ENCODE assay signal across 27 cellular contexts in genomic region chr7:15674586-15674985, GRCh38. TPM values are rescaled to one million over a fixed set of nuclear protein-coding genes. Genes with fewer than 3 reads are reported as not detected.
DNase-seq lines count a peak whose midpoint lies in the region; ATAC-seq lines count a peak whose summit lies in the region.
"Had no signal": no experiment of that assay in that cellular context is flagged by ENCODE, and none has a peak within 500 bp of the region (broad histone marks: within the 10 kb centered on the region; RNA-seq: fewer than 3 reads in every experiment).

No MANE protein-coding gene starts in this region.

- H3K4me1 ChIP-seq in subcutaneous abdominal adipose tissue (ENCODE audit: control insufficient read depth in 5 of 5, insufficient read depth in 5 of 5, low read length in 5 of 5) = peaks cover 0 to 46% (median 0%) of the 10 kb centered on the region in 5 donors
- H3K4me1 ChIP-seq in naive thymus-derived CD4-positive, alpha-beta T cell (ENCODE audit: control insufficient read depth in 2 of 2, insufficient read depth in 2 of 2, low read length in 2 of 2) = no peaks in the 10 kb centered on the region
- H3K4me1 ChIP-seq: BE2C, SJSA1 had no signal

- no peaks in the 10 kb centered on the region for H3K27me3 Mint-ChIP-seq in naive thymus-derived CD4-positive, alpha-beta T cell
- H3K27me3 Mint-ChIP-seq: CD8-positive, alpha-beta memory T cell had no signal

- peak; percentile 21 for DNase-seq in NCI-H1092 treated with DMSO at 0.1 percent for 48 hours (lab: John Stamatoyannopoulos, UW)
- DNase-seq in NCI-H1092 (lab: John Stamatoyannopoulos, UW) = no peak
- DNase-seq in DMS 273 treated with DMSO at 0.1 percent for 48 hours (lab: John Stamatoyannopoulos, UW) = peak; percentile 3
- DNase-seq in dermis blood vessel endothelial cell = peak; percentile 57
- DNase-seq in naive thymus-derived CD4-positive, alpha-beta T cell = no peak
- no peak for DNase-seq in NCI-H1417 (lab: John Stamatoyannopoulos, UW)
- DNase-seq: 8988T; ACHN; BE2C; CD8-positive, alpha-beta memory T cell; DMS153; Karpas-422; NCI-H1105; NCI-H146; NCI-H1930; NCI-H2107; NCI-H2227 treated with DMSO at 0.1 percent for 48 hours; NCI-H526 treated with DMSO at 0.1 percent for 48 hours; Right ventricle myocardium superior; RPMI8226 had no signal

- CTCF ChIA-PET in naive thymus-derived CD4-positive, alpha-beta T cell (lab: Charles Lee) = no interaction called here

- no peaks in the 10 kb centered on the region for H3K9me3 ChIP-seq in subcutaneous abdominal adipose tissue (ENCODE audit: control insufficient read depth in 5 of 5, low read length in 5 of 5)
- H3K9me3 ChIP-seq in naive thymus-derived CD4-positive, alpha-beta T cell (ENCODE audit: control insufficient read depth in 2 of 3, low read length in 3 of 3) = no peaks in the 10 kb centered on the region
- H3K9me3 ChIP-seq: BE2C, SJSA1 had no signal

- peak overlapping the region; percentile 14 for H3K27ac ChIP-seq in subcutaneous abdominal adipose tissue (ENCODE audit: low read depth, low read length)
- H3K27ac ChIP-seq in naive thymus-derived CD4-positive, alpha-beta T cell (ENCODE audit: low read depth, low read length) = no peak overlapping the region
- H3K27ac ChIP-seq: SJSA1 had no signal

- H3K36me3 ChIP-seq in subcutaneous abdominal adipose tissue (ENCODE audit: control insufficient read depth in 5 of 5, insufficient read depth in 5 of 5, low read length in 5 of 5) = no peaks in the 10 kb centered on the region
- H3K36me3 ChIP-seq in naive thymus-derived CD4-positive, alpha-beta T cell (ENCODE audit: control insufficient read depth in 2 of 3, insufficient read depth in 3 of 3, low read length in 3 of 3) = no peaks in the 10 kb centered on the region
- H3K36me3 ChIP-seq: BE2C, SJSA1 had no signal

- intact Hi-C loops in naive thymus-derived CD4-positive, alpha-beta T cell (cut with micrococcal nuclease) = no loop called here

- H3K9me3 Mint-ChIP-seq in naive thymus-derived CD4-positive, alpha-beta T cell = peaks cover 0 to 10% (median 1%) of the 10 kb centered on the region in 11 donors

- H3K27me3 ChIP-seq in subcutaneous abdominal adipose tissue (ENCODE audit: control insufficient read depth in 5 of 5, insufficient read depth in 4 of 5, low read length in 5 of 5) = no peaks in the 10 kb centered on the region
- no peaks in the 10 kb centered on the region for H3K27me3 ChIP-seq in naive thymus-derived CD4-positive, alpha-beta T cell (ENCODE audit: control insufficient read depth in 2 of 2, insufficient read depth in 2 of 2, low read length in 2 of 2)
- H3K27me3 ChIP-seq: BE2C, SJSA1 had no signal

- no peak overlapping the region for H3K9ac ChIP-seq in subcutaneous abdominal adipose tissue (ENCODE audit: low read length in 5 of 5)

- POLR2A ChIA-PET in naive thymus-derived CD4-positive, alpha-beta T cell (lab: Charles Lee) = no interaction called here

- no peak for ATAC-seq in naive thymus-derived CD4-positive, alpha-beta T cell
- ATAC-seq: HepG2 had no signal

- no peak overlapping the region for H3K4me3 ChIP-seq in subcutaneous abdominal adipose tissue (ENCODE audit: low read depth in 1 of 5, low read length in 5 of 5)
- H3K4me3 ChIP-seq in naive thymus-derived CD4-positive, alpha-beta T cell (ENCODE audit: low read length) = no peak overlapping the region
- H3K4me3 ChIP-seq: SJSA1 had no signal

- no peak overlapping the region for H3K4me3 Mint-ChIP-seq in naive thymus-derived CD4-positive, alpha-beta T cell
- H3K4me3 Mint-ChIP-seq: CD14-positive monocyte; CD8-positive, alpha-beta memory T cell had no signal

- no peaks in the 10 kb centered on the region for H3K4me1 Mint-ChIP-seq in naive thymus-derived CD4-positive, alpha-beta T cell
- H3K4me1 Mint-ChIP-seq: CD14-positive monocyte; CD8-positive, alpha-beta memory T cell had no signal

- no peaks in the 10 kb centered on the region for H3K36me3 Mint-ChIP-seq in naive thymus-derived CD4-positive, alpha-beta T cell
- H3K36me3 Mint-ChIP-seq: CD14-positive monocyte; CD8-positive, alpha-beta memory T cell had no signal

- H3K27ac Mint-ChIP-seq in naive thymus-derived CD4-positive, alpha-beta T cell = no peak overlapping the region
- H3K27ac Mint-ChIP-seq: CD14-positive monocyte; CD8-positive, alpha-beta memory T cell had no signal

RNA-seq across cellular contexts. Expression of gene MEOX2, which starts 11.9 kb away (rescaled TPM):
- total RNA-seq in dermis blood vessel endothelial cell = 46.5 and 53.9 TPM in 2 replicates
- not detected for total RNA-seq in naive thymus-derived CD4-positive, alpha-beta T cell
- not detected for polyA plus RNA-seq in naive thymus-derived CD4-positive, alpha-beta T cell
- total RNA-seq: CD8-positive, alpha-beta memory T cell; Daoy; HepG2; HT1080; NCI-H460; SJSA1 had no signal
- polyA plus RNA-seq: CD14-positive monocyte; CD8-positive, alpha-beta memory T cell; HepG2 had no signal

Comparison
In these comparisons a context has a peak if more than half of its experiments do, and no peak if none do; other contexts are left out.
1. DNase-seq: peak in NCI-H1092 treated with DMSO at 0.1 percent for 48 hours (single experiment), DMS 273 treated with DMSO at 0.1 percent for 48 hours (single experiment) and dermis blood vessel endothelial cell (single experiment); none in NCI-H1092 (single experiment), naive thymus-derived CD4-positive, alpha-beta T cell (0 of 9) and NCI-H1417 (0 of 3).
2. RNA of gene MEOX2, which starts 11.9 kb away (total RNA-seq): 46.5 to 53.9 TPM in dermis blood vessel endothelial cell; not detected in naive thymus-derived CD4-positive, alpha-beta T cell; every median in the first group is over 10 times any median in the second.